10 cellular contexts compared by ENCODE assay signal in genomic region chr10:75396861-75397570, GRCh38. TPM values are rescaled to one million over a fixed set of nuclear protein-coding genes. Genes with fewer than 3 reads are reported as not detected.
DNase-seq lines count a peak whose midpoint lies in the region; ATAC-seq, FAIRE-seq and TF ChIP-seq lines count a peak whose summit lies in the region.
"Had no signal": no experiment of that assay in that cellular context is flagged by ENCODE, and none has a peak within 500 bp of the region (broad histone marks: within the 10 kb centered on the region; RNA-seq: fewer than 3 reads in every experiment).

No MANE protein-coding gene starts in this region.

- FAIRE-seq in H1 (lab: Jason Lieb, UNC) = no peak

- H3K4me2 ChIP-seq in H1 (ENCODE audit: insufficient read depth in 1 of 2, low read depth in 2 of 2, low read length in 2 of 2) = peak overlapping the region; percentile 67 to 96

- H2BK20ac ChIP-seq in H1 (ENCODE audit: low read length) = no peak overlapping the region

- H3K27me3 ChIP-seq in HUES48 (ENCODE audit: control insufficient read depth, insufficient read depth, low read length) (peaks cover 100% of the 10 kb centered on the region), H1 (replicated peaks in 1 of 4; ENCODE audit: control insufficient read depth in 3 of 4, extremely low read depth in 1 of 4, insufficient read depth in 3 of 4, low read length in 3 of 4) (peaks cover 75 to 100% (median 87%) of the 10 kb centered on the region in 4 experiments), liver (ENCODE audit: control insufficient read depth in 4 of 4, insufficient read depth in 4 of 4, low read length in 3 of 4) (no peaks in the 10 kb centered on the region), thoracic aorta (replicated peaks; ENCODE audit: insufficient read depth) (no peaks in the 10 kb centered on the region)

- H3K4ac ChIP-seq in H1 (replicated peaks; ENCODE audit: insufficient read length, low read depth, low read length) = no peak overlapping the region

- no peaks in the 10 kb centered on the region for H3K79me2 ChIP-seq in H1 (ENCODE audit: control insufficient read depth in 1 of 2, insufficient read depth in 2 of 2, low read length in 2 of 2)

- H3K36me3 ChIP-seq in HUES48 (ENCODE audit: control insufficient read depth, insufficient read depth, low read length) (no peaks in the 10 kb centered on the region), H1 (ENCODE audit: control insufficient read depth in 2 of 4, insufficient read depth in 4 of 4, low read length in 3 of 4) (peaks cover 0 to 5% (median 0%) of the 10 kb centered on the region in 4 experiments; a peak in 1 of 8 replicates), liver (ENCODE audit: control insufficient read depth in 4 of 4, insufficient read depth in 3 of 4, low read depth in 1 of 4, low read length in 3 of 4) (no peaks in the 10 kb centered on the region), thoracic aorta (peaks cover 5% of the 10 kb centered on the region)

- H3K56ac ChIP-seq in H1 (replicated peaks; ENCODE audit: insufficient read length, low read depth, low read length) = no peak overlapping the region

- no peak overlapping the region for H2BK12ac ChIP-seq in H1 (ENCODE audit: low read depth, low read length)

- H4K5ac ChIP-seq in H1 (ENCODE audit: insufficient read length, low read depth, low read length) = no peak overlapping the region

- H3K9ac ChIP-seq in HUES48 (ENCODE audit: low read depth, low read length) (no peak overlapping the region), H1 (replicated peaks in 1 of 4; ENCODE audit: extremely low read depth in 1 of 4, low read depth in 3 of 4, low read length in 3 of 4) (no peak overlapping the region), liver (ENCODE audit: low read depth in 1 of 2, low read length in 2 of 2) (peak overlapping the region in 1 of 2 donors; percentile 43)

- ATAC-seq in thoracic aorta (ENCODE audit: insufficient number of reproducible peaks, low FRiP score, low read depth) = no peak
- no peak for ATAC-seq in HG03469 (IDR thresholded peaks at IDR 0.05; ENCODE audit: unreplicated experiment)
- no peak for ATAC-seq in GM18868 (IDR thresholded peaks at IDR 0.05; ENCODE audit: unreplicated experiment)

- H2AFZ ChIP-seq in H1 (ENCODE audit: low read length) = no peak overlapping the region

- TF ChIP-seq EP300 in H1 (IDR thresholded peaks at IDR 0.05; ENCODE audit: borderline replicate concordance in 1 of 2, low read depth in 2 of 2, low read length in 2 of 2) = no peak

- no peak for TF ChIP-seq CTCF in H1 (IDR thresholded peaks at IDR 0.05; ENCODE audit: control extremely low read depth in 1 of 3, insufficient read depth in 1 of 3, low read depth in 1 of 3, low read length in 3 of 3)
- no peak for TF ChIP-seq CTCF in liver (IDR thresholded peaks at IDR 0.05; ENCODE audit: low read depth, low read length, missing input control)
- no peak for TF ChIP-seq CTCF in thoracic aorta (IDR thresholded peaks at IDR 0.05)

- no peak overlapping the region for H3K23ac ChIP-seq in H1 (ENCODE audit: insufficient read length)

- no peak for TF ChIP-seq RAD21 in H1 (IDR thresholded peaks at IDR 0.05 in 1 of 2, conservative IDR thresholded peaks at IDR 0.05 in 1 of 2; ENCODE audit: low read depth in 2 of 2, low read length in 2 of 2)
- TF ChIP-seq RAD21 in liver (IDR thresholded peaks at IDR 0.05) = no peak

- no peak overlapping the region for H3K14ac ChIP-seq in H1 (ENCODE audit: insufficient read length)

- no peak overlapping the region for H2BK120ac ChIP-seq in H1 (replicated peaks; ENCODE audit: low read depth, low read length)

- H3K9me3 ChIP-seq in HUES48 (ENCODE audit: control insufficient read depth, insufficient read depth, low read length) = no peaks in the 10 kb centered on the region
- no peaks in the 10 kb centered on the region for H3K9me3 ChIP-seq in H1 (ENCODE audit: insufficient read depth in 2 of 2, low read depth in 1 of 2, low read length in 1 of 2)
- H3K9me3 ChIP-seq in liver (ENCODE audit: control insufficient read depth in 4 of 4, low read length in 3 of 4) = no peaks in the 10 kb centered on the region
- no peaks in the 10 kb centered on the region for H3K9me3 ChIP-seq in thoracic aorta

- H2AK5ac ChIP-seq in H1 (ENCODE audit: low read depth, low read length) = no peak overlapping the region

- H3K27ac ChIP-seq in HUES48 (ENCODE audit: low read depth, low read length) = no peak overlapping the region
- H3K27ac ChIP-seq in H1 (ENCODE audit: low read depth, low read length) = no peak overlapping the region
- H3K27ac ChIP-seq in liver (ENCODE audit: low read depth in 1 of 2, low read length in 2 of 2) = peak overlapping the region; percentile 48 to 64
- peak overlapping the region; percentile 47 to 99 for H3K27ac ChIP-seq in thoracic aorta

- H3K23me2 ChIP-seq in H1 (ENCODE audit: low read depth, low read length) = peaks cover 24% of the 10 kb centered on the region; the same call in 1 of the 2 replicates

- H3K4me3 ChIP-seq in HUES48 (ENCODE audit: low read depth, low read length) (peak overlapping the region; percentile 57; the same call in 1 of the 2 replicates), H1 (ENCODE audit: extremely low read depth in 1 of 4, insufficient read depth in 2 of 4, low read depth in 3 of 4, low read length in 4 of 4) (peak overlapping the region; percentile 14 to 62 (median 52); a peak in 7 of 8 replicates), liver (ENCODE audit: low read depth in 1 of 3, low read length in 3 of 3) (peak overlapping the region; percentile 43 to 71 (median 67)), thoracic aorta (peak overlapping the region; percentile 84)

- H3K4me1 ChIP-seq in HUES48 (ENCODE audit: control insufficient read depth, insufficient read depth, low read length) = no peaks in the 10 kb centered on the region; the same call in none of the 2 replicates
- peaks cover 0 to 45% (median 21%) of the 10 kb centered on the region in 4 experiments; a peak in 6 of 7 replicates for H3K4me1 ChIP-seq in H1 (replicated peaks in 1 of 4; ENCODE audit: control insufficient read depth in 3 of 4, insufficient read depth in 4 of 4, low read length in 3 of 4)
- H3K4me1 ChIP-seq in liver (ENCODE audit: control insufficient read depth in 4 of 4, insufficient read depth in 4 of 4, low read length in 3 of 4) = peaks cover 2 to 24% (median 15%) of the 10 kb centered on the region in 4 donors
- peaks cover 0 to 19% of the 10 kb centered on the region in 2 donors for H3K4me1 ChIP-seq in thoracic aorta (ENCODE audit: control insufficient read depth in 1 of 2, low read depth in 2 of 2)

- no peak overlapping the region for H2BK15ac ChIP-seq in H1 (ENCODE audit: low read length)

- no peak overlapping the region for H3K18ac ChIP-seq in H1 (ENCODE audit: extremely low read depth, low read length)

- 4% methylated on average over 19 of the region's 57 CpGs; no CpG with 5 or more reads in 1 of the 2 experiments for WGBS in H1 (ENCODE audit: extremely low coverage in 1 of 2, insufficient coverage in 1 of 2, insufficient read length in 1 of 2, insufficient replicate concordance in 2 of 2, low coverage in 1 of 2, low lambda C conversion rate in 2 of 2, missing lambda C conversion rate in 1 of 2), 2 experiments
- WGBS in liver = 18% methylated on average over 57 of the region's 57 CpGs

- H2BK5ac ChIP-seq in H1 (ENCODE audit: low read depth, low read length) = 0 out of 2 replicates have a peak overlapping the region, but pooled peaks have one; percentile 5

- TF ChIP-seq POLR2A in H1 (IDR thresholded peaks at IDR 0.05; ENCODE audit: control extremely low read depth in 1 of 2, low read depth in 2 of 2, low read length in 2 of 2) = no peak

- H4K20me1 ChIP-seq in H1 (replicated peaks in 1 of 2; ENCODE audit: control insufficient read depth in 1 of 2, insufficient read depth in 2 of 2, low read length in 2 of 2) = peaks cover 5 to 16% of the 10 kb centered on the region in 2 experiments

- CTCF ChIA-PET in H1 (lab: Charles Lee; ENCODE audit: partially characterized antibody) = interaction anchor here (0.5 to 4.6 kb wide), 6 partner anchors 8 to 1587 kb away, joined by 3 to 25 read pairs (median 7); partner anchors contain the start of gene LRMDA

- DNase-seq in H1 (ENCODE audit: low read depth in 1 of 2, low spot score in 2 of 2) (peak in 1 of 2 experiments; percentile 67), thoracic aorta (ENCODE audit: low spot score) (no peak), NCI-H1694 treated with DMSO at 0.1 percent for 48 hours (lab: John Stamatoyannopoulos, UW) (no peak), T-helper 1 cell (no peak)
- DNase-seq: NCI-H1105, T-helper 9 cell had no signal

- POLR2A ChIA-PET in H1 (lab: Charles Lee; ENCODE audit: partially characterized antibody) = interaction anchor here (1.1 to 2.0 kb wide), 3 partner anchors 9 to 20 kb away, joined by 3 to 4 read pairs (median 3); no protein-coding TSS in a partner anchor

- no peak overlapping the region for H4K91ac ChIP-seq in H1 (replicated peaks; ENCODE audit: insufficient read length, low read length)

- H3K79me1 ChIP-seq in H1 (ENCODE audit: low read depth, low read length) = no peaks in the 10 kb centered on the region

- H4K8ac ChIP-seq in H1 (ENCODE audit: extremely low read depth, insufficient read depth, low read length) = no peak overlapping the region

TF ChIP-seq in liver, 16 proteins besides CTCF, POLR2A, EP300 and RAD21 (continues in another document):
- TF ChIP-seq TAF1 (conservative IDR thresholded peaks at IDR 0.05) = no peak

RNA-seq across cellular contexts. Expression of gene ZNF503, which starts 4.5 kb away (rescaled TPM):
- total RNA-seq in H1 (2021; fragmentation: NEBNext Ultra II Directional; extraction: Animal tissue kit (Norgen Biotek cat#: 25700)) = 0.13 and 0.27 TPM in 2 replicates
- polyA plus RNA-seq in H1 (2011; rRNA removed) (0.03 and 0.09 TPM in 2 replicates), liver (1 to 10 TPM; 1.8 to 5.2 TPM)
- 0.05 TPM for polyA plus RNA-seq in H1 (2011; cell fraction: cytosol; rRNA removed)
- polyA plus RNA-seq in H1 (2011; cell fraction: nucleus; rRNA removed) = 0.13 TPM
- polyA plus RNA-seq in H1 (2012, experiment 1 of 2) = 0.07 to 0.11 TPM (median 0.08 TPM) in 4 replicates
- 0.14 TPM for polyA plus RNA-seq in H1 (2012, experiment 2 of 2)
- 0.20 TPM for polyA plus RNA-seq in H1 (2013, experiment 1 of 2)
- 0.13 TPM for polyA plus RNA-seq in H1 (2013, experiment 2 of 2)
- not detected in 2 replicates for polyA minus RNA-seq in H1 (2011; rRNA and poly(A)+ RNA removed)
- polyA minus RNA-seq in H1 (2011; cell fraction: cytosol; rRNA and poly(A)+ RNA removed) = not detected
- 0.20 TPM for polyA minus RNA-seq in H1 (2011; cell fraction: nucleus; rRNA and poly(A)+ RNA removed)
- total RNA-seq in liver (1 to 10 TPM; 1.6 to 2.3 TPM), thoracic aorta (10 to 100 TPM; 28.8 to 42.3 TPM)

RNA-seq across cellular contexts. Expression of gene LRMDA, which starts 34.4 kb away (rescaled TPM):
- 0.86 and 2.4 TPM in 2 replicates for total RNA-seq in H1 (2021; fragmentation: NEBNext Ultra II Directional; extraction: Animal tissue kit (Norgen Biotek cat#: 25700))
- polyA plus RNA-seq in H1 (2011; rRNA removed) (0.52 and 2.8 TPM in 2 replicates), liver (10 to 100 TPM; 10.4 to 15.8 TPM)
- polyA plus RNA-seq in H1 (2011; cell fraction: cytosol; rRNA removed) = 1.9 TPM
- polyA plus RNA-seq in H1 (2011; cell fraction: nucleus; rRNA removed) = 2.3 TPM
- 1.3 to 4.1 TPM (median 3.0 TPM) in 4 replicates for polyA plus RNA-seq in H1 (2012, experiment 1 of 2)
- 0.24 TPM for polyA plus RNA-seq in H1 (2012, experiment 2 of 2)
- 0.24 TPM for polyA plus RNA-seq in H1 (2013, experiment 1 of 2)
- 0.39 TPM for polyA plus RNA-seq in H1 (2013, experiment 2 of 2)
- polyA minus RNA-seq in H1 (2011; rRNA and poly(A)+ RNA removed) = 0.63 and 4.4 TPM in 2 replicates
- polyA minus RNA-seq in H1 (2011; cell fraction: cytosol; rRNA and poly(A)+ RNA removed) = 1.1 TPM
- polyA minus RNA-seq in H1 (2011; cell fraction: nucleus; rRNA and poly(A)+ RNA removed) = 5.4 TPM
- total RNA-seq in liver (10 to 100 TPM in 1 of 2 donors, 1 to 10 TPM in 1; 7.9 to 12.2 TPM), thoracic aorta (10 to 100 TPM in 1 of 2 donors, 1 to 10 TPM in 1; 8.3 to 36.6 TPM)

Comparison
In these comparisons a context has a peak if more than half of its experiments do, and no peak if none do; other contexts are left out.
1. H3K27ac ChIP-seq: peak in liver (2 of 2) and thoracic aorta (2 of 2); none in HUES48 (single experiment) and H1 (single experiment).
2. RNA of gene ZNF503, which starts 4.5 kb away (total RNA-seq): 28.8 to 42.3 TPM in thoracic aorta; 1.6 to 2.3 TPM in liver and 0.13 to 0.27 TPM in H1; every median in the first group is over 4 times any median in the second.
3. Peak in every context shown above with its lines, with median percentiles within 50 percentile points of each other: H3K4me3 ChIP-seq.